ENCODE assay signal across 32 cellular contexts in the genomic region with DNA sequence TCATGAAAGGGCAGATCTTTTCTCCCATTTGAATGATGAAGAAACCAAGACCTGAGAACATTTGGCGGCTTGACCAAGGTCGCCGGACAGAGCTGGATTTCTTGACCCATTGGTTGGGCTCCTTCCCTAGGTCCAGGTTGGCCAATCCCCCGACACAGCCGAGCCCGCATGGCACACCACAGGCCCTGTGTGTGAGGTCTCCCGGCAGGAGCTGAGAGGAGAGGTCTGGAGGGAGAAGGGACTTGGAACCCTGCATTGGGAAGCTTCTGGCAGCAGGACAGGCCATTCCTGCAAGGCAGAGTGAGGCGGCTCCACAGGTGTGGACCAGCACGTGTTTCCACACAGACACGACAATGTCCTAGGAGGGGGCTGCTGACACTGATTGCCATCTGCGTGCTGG.
"Had no signal": no experiment of that assay in that cellular context is flagged by ENCODE, and none has a peak within 500 bp of the region (broad histone marks: within the 10 kb centered on the region; RNA-seq: fewer than 3 reads in every experiment).

No MANE protein-coding gene starts in this region.

- H3K27me3 ChIP-seq: brain microvascular endothelial cell, gastrocnemius medialis had no signal

- H3K4me3 Mint-ChIP-seq: activated B cell treated with CpG ODN at 0.5 μM for 24 hours; activated CD8-positive, alpha-beta T cell treated with anti-CD3 and anti-CD28 coated beads for 36 hours; activated naive CD8-positive, alpha-beta T cell; activated T-cell treated with anti-CD3 and anti-CD28 coated beads, Interleukin-2, amount 50 U/mL, for 4 hours; activated T-helper 17 cell treated with anti-CD3 and anti-CD28 coated beads, Interleukin-2, amount 50 U/mL, for 72 hours; central memory CD8-positive, alpha-beta T cell; T-helper 17 cell; T-helper 2 cell treated with Interferon-gamma antibody and Interleukin-4, amounts not matched to agents 5 μg/mL and 100 μg/mL, for 36 hours had no signal

- H3K36me3 Mint-ChIP-seq: activated naive CD8-positive, alpha-beta T cell had no signal

- ATAC-seq: activated CD4-positive, CD25-positive, alpha-beta regulatory T cell treated with anti-CD3 and anti-CD28 coated beads, Interleukin-2, amount 50 U/mL, for 24 hours; activated CD8-positive, alpha-beta T cell treated with anti-CD3 and anti-CD28 coated beads for 36 hours; activated T-cell treated with anti-CD3 and anti-CD28 coated beads, Interleukin-2, amount 50 U/mL, for 4 hours; activated T-helper 17 cell treated with anti-CD3 and anti-CD28 coated beads, Interleukin-2, amount 50 U/mL, for 72 hours; gastrocnemius medialis; T-helper 17 cell had no signal

- H3K9me3 Mint-ChIP-seq: activated B cell treated with CpG ODN at 0.5 μM for 24 hours; activated CD8-positive, alpha-beta T cell treated with anti-CD3 and anti-CD28 coated beads for 36 hours; activated T-cell treated with anti-CD3 and anti-CD28 coated beads, Interleukin-2, amount 50 U/mL, for 4 hours; activated T-helper 17 cell treated with anti-CD3 and anti-CD28 coated beads, Interleukin-2, amount 50 U/mL, for 72 hours; central memory CD8-positive, alpha-beta T cell; T-helper 2 cell treated with Interferon-gamma antibody and Interleukin-4, amounts not matched to agents 5 μg/mL and 100 μg/mL, for 36 hours had no signal

- H3K9me3 ChIP-seq: esophagus squamous epithelium, gastrocnemius medialis had no signal

- H3K4me3 ChIP-seq: esophagus squamous epithelium, gastrocnemius medialis had no signal

- DNase-seq: activated B cell treated with CpG ODN at 0.5 μM for 24 hours; activated CD4-positive, alpha-beta T cell treated with anti-CD3 and anti-CD28 coated beads for 48 hours; activated CD4-positive, alpha-beta T cell treated with anti-CD3 and anti-CD28 coated beads, Interleukin-2, amount 50 U/mL, for 1 hour; activated CD4-positive, alpha-beta T cell treated with anti-CD3 and anti-CD28 coated beads, Interleukin-2, amount 50 U/mL, for 48 hours; activated CD8-positive, alpha-beta memory T cell treated with anti-CD3 and anti-CD28 coated beads for 24 hours; activated CD8-positive, alpha-beta T cell treated with anti-CD3 and anti-CD28 coated beads for 36 hours; activated effector memory CD4-positive, alpha-beta T cell treated with Interleukin-2 at 50 U/mL for 16 hours; activated gamma-delta T cell treated with Interleukin-2 at 50 U/mL for 16 hours; activated naive CD4-positive, alpha-beta T cell treated with anti-CD3 and anti-CD28 coated beads, Interleukin-2, amount 50 U/mL, for 16 hours; activated naive CD4-positive, alpha-beta T cell treated with Interleukin-2 at 50 U/mL for 16 hours; activated T-cell treated with anti-CD3 and anti-CD28 coated beads, Interleukin-2, amount 50 U/mL, for 4 hours; amniotic stem cell; brain microvascular endothelial cell; cortex of kidney; effector CD8-positive, alpha-beta T cell; esophagus squamous epithelium; gastrocnemius medialis; T-helper 1 cell; T-helper 17 cell; T1000; WERI-Rb-1 had no signal

- H3K36me3 ChIP-seq: brain microvascular endothelial cell, esophagus squamous epithelium, gastrocnemius medialis, WERI-Rb-1 had no signal

- H3K4me1 Mint-ChIP-seq: central memory CD8-positive, alpha-beta T cell had no signal

- H3K4me1 ChIP-seq: esophagus squamous epithelium, gastrocnemius medialis had no signal

- H3K27ac ChIP-seq: brain microvascular endothelial cell, epithelial cell of prostate, esophagus squamous epithelium, gastrocnemius medialis, WERI-Rb-1 had no signal

- H3K27ac Mint-ChIP-seq: activated B cell treated with CpG ODN at 0.5 μM for 24 hours; activated CD8-positive, alpha-beta T cell treated with anti-CD3 and anti-CD28 coated beads for 36 hours; activated naive CD8-positive, alpha-beta T cell; activated T-helper 17 cell treated with anti-CD3 and anti-CD28 coated beads, Interleukin-2, amount 50 U/mL, for 72 hours; T-helper 17 cell; T-helper 2 cell treated with Interferon-gamma antibody and Interleukin-4, amounts not matched to agents 5 μg/mL and 100 μg/mL, for 36 hours had no signal

- FAIRE-seq: astrocyte, bronchial epithelial cell, colon, endometrium, endothelial cell of umbilical vein had no signal
